1 cellular context compared by ENCODE assay signal in the genomic region with DNA sequence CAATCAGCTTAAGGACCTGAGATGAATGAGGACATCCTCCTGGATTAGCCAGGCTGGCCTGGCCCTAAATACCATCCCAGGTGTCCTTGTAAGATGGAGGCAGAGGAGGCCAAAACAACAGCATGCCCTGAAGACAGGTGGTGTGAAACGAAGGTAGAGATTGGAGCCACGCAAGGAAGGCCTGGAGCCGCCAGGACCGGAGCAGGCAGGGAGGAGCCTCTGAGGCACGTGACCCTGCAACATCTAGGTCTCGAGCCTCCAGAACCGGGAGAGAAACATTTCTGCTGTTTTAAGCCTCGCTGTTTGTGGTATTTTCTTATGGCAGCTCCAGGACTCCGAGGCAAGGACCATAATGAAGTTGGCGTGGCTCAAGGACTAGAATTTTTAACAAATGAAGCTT.
TF ChIP-seq lines count a peak whose summit lies in the region.

No MANE protein-coding gene starts in this region.

TF ChIP-seq in K562, 482 proteins besides CTCF, POLR2A, EP300 and RAD21 (continued from another document):
- TF ChIP-seq, protein P1, sequence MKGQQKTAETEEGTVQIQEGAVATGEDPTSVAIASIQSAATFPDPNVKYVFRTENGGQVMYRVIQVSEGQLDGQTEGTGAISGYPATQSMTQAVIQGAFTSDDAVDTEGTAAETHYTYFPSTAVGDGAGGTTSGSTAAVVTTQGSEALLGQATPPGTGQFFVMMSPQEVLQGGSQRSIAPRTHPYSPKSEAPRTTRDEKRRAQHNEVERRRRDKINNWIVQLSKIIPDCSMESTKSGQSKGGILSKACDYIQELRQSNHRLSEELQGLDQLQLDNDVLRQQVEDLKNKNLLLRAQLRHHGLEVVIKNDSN (CRISPR knock-in tag; IDR thresholded peaks at IDR 0.05) = peak; percentile 71
- peak; percentile 36; the same call in 1 of the 2 replicates for TF ChIP-seq BHLHE40 (IDR thresholded peaks at IDR 0.05; ENCODE audit: low read length)
- TF ChIP-seq, protein P2, sequence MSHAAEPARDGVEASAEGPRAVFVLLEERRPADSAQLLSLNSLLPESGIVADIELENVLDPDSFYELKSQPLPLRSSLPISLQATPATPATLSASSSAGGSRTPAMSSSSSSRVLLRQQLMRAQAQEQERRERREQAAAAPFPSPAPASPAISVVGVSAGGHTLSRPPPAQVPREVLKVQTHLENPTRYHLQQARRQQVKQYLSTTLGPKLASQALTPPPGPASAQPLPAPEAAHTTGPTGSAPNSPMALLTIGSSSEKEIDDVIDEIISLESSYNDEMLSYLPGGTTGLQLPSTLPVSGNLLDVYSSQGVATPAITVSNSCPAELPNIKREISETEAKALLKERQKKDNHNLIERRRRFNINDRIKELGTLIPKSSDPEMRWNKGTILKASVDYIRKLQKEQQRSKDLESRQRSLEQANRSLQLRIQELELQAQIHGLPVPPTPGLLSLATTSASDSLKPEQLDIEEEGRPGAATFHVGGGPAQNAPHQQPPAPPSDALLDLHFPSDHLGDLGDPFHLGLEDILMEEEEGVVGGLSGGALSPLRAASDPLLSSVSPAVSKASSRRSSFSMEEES (CRISPR knock-in tag; IDR thresholded peaks at IDR 0.05) = peak; percentile 16; the same call in 1 of the 2 replicates
- TF ChIP-seq, protein P3, sequence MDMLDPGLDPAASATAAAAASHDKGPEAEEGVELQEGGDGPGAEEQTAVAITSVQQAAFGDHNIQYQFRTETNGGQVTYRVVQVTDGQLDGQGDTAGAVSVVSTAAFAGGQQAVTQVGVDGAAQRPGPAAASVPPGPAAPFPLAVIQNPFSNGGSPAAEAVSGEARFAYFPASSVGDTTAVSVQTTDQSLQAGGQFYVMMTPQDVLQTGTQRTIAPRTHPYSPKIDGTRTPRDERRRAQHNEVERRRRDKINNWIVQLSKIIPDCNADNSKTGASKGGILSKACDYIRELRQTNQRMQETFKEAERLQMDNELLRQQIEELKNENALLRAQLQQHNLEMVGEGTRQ (CRISPR knock-in tag; IDR thresholded peaks at IDR 0.05) = peak; percentile 67
- TF ChIP-seq RAD51 (IDR thresholded peaks at IDR 0.05; ENCODE audit: borderline replicate concordance, low read depth) = peak; percentile 58; the same call in 1 of the 2 replicates
